In the genomic region with DNA sequence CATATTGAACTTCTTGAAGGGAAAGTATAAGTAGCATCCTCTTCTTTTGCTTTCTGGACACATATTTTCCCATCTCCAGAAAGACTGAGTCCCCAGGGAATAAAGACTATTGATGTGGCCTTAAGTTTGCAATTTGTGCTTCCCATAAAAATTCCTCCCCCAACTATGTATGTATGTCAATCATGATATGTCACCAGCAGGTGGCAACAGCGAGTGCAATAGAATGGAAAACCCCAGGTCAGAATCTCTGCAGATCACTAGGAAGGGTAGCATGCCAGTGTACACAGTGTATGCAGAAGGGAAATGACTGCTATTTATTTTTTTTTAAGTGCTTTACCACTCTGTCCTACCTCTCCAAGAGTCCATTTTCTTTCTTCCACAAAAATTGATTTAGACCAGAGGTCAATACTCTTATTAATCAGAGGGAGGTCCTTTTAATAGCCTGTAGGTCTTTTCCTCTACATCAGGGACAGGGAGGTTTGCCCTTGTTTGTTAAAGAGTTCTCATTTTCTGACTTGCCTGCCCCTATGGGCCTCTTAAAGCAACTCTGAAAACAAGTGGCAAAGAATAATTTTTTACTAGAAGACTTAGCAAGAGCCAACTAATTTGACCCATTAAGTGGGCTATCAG, we compare ENCODE assay signal across 9 cellular contexts.
DNase-seq lines count a peak whose midpoint lies in the region; ATAC-seq, FAIRE-seq and TF ChIP-seq lines count a peak whose summit lies in the region.
"Had no signal": no experiment of that assay in that cellular context is flagged by ENCODE, and none has a peak within 500 bp of the region (broad histone marks: within the 10 kb centered on the region; RNA-seq: fewer than 3 reads in every experiment).

No MANE protein-coding gene starts in this region.

- no peaks in the 10 kb centered on the region for H3K36me3 ChIP-seq in NT2/D1 (ENCODE audit: insufficient read depth, insufficient read length, low read length)
- H3K36me3 ChIP-seq in K562 (ENCODE audit: control insufficient read depth, insufficient read depth, low read length): no peaks in the 10 kb centered on the region
- no peaks in the 10 kb centered on the region for H3K36me3 ChIP-seq in smooth muscle cell (ENCODE audit: low read depth)

- H3K27ac ChIP-seq in K562 (ENCODE audit: extremely low read depth, low read depth, low read length) (no peak overlapping the region), smooth muscle cell (ENCODE audit: low read depth) (no peak overlapping the region)

- no peak overlapping the region for H3K9ac ChIP-seq in NT2/D1 (ENCODE audit: insufficient read length, low read depth)
- no peak overlapping the region for H3K9ac ChIP-seq in K562 (ENCODE audit: insufficient read depth in 1 of 2, low read depth in 2 of 2, low read length in 2 of 2)
- H3K9ac ChIP-seq in smooth muscle cell (ENCODE audit: low read depth): no peak overlapping the region

- CTCF ChIA-PET in activated CD4-positive, alpha-beta T cell treated with anti-CD3 and anti-CD28 coated beads for 36 hours (lab: Charles Lee): interaction anchor here (0.6 to 1.1 kb wide), 4 partner anchors 10 to 1326 kb away, joined by 3 to 5 read pairs (median 4); no protein-coding TSS in a partner anchor
- CTCF ChIA-PET in K562 (lab: Yijun Ruan, JAX; ENCODE audit: low intra/inter-chr PET ratio): interaction anchor here (0.6 kb wide), 1 partner anchor 46 kb away, joined by 3 read pairs; no protein-coding TSS in a partner anchor

- no peaks in the 10 kb centered on the region for H3F3A ChIP-seq in smooth muscle cell (ENCODE audit: low read depth)

- peak; percentile 67 for DNase-seq in activated CD4-positive, alpha-beta T cell treated with anti-CD3 and anti-CD28 coated beads for 36 hours
- DNase-seq in activated CD4-positive, alpha-beta T cell treated with anti-CD3 and anti-CD28 coated beads for 4 hours: no peak
- DNase-seq in HT1080 (ENCODE audit: low read depth): peak; percentile 38
- peak; percentile 54 for DNase-seq in NT2/D1 (ENCODE audit: low read depth, low spot score)
- DNase-seq in K562 (ENCODE audit: extremely low read depth in 1 of 4, low spot score in 3 of 4): peak; percentile 13 to 28 (median 25)
- peak; percentile 50 for DNase-seq in iPS-NIHi11 (ENCODE audit: low spot score)
- DNase-seq in smooth muscle cell (lab: John Stamatoyannopoulos, UW; ENCODE audit: unreplicated experiment): peak; percentile 3

- ATAC-seq in activated CD4-positive, alpha-beta T cell treated with anti-CD3 and anti-CD28 coated beads for 36 hours: peak; percentile 55
- ATAC-seq in GM21737 (IDR thresholded peaks at IDR 0.05; ENCODE audit: unreplicated experiment) (peak; percentile 92), K562 (peak; percentile 48; the same call in 2 of the 3 replicates)
- ATAC-seq: CD8-positive, alpha-beta T cell had no signal

- no TSS peak for BruUV-seq in K562 (replicated peaks; lab: Mats Ljungman, UMichigan)

- TF ChIP-seq EP300 in K562 (IDR thresholded peaks at IDR 0.05; ENCODE audit: low read length): no peak

- intact Hi-C loops in activated CD4-positive, alpha-beta T cell treated with anti-CD3 and anti-CD28 coated beads for 36 hours (cut with DNase I, micrococcal nuclease): loop anchor here (2.0 to 10.0 kb wide), 5 partner anchors 266 to 1893 kb away; no protein-coding TSS in a partner anchor
- intact Hi-C loops in K562 (cut with micrococcal nuclease): no loop called here

- H3K79me2 ChIP-seq in K562 (ENCODE audit: control insufficient read depth, insufficient read depth, low read length) (no peaks in the 10 kb centered on the region), smooth muscle cell (ENCODE audit: low read depth) (no peaks in the 10 kb centered on the region)

- 0% methylated on average over 1 of the region's 1 CpG for WGBS in K562 (ENCODE audit: insufficient coverage, low coverage, missing lambda C conversion rate)
- 0% methylated on average over 1 of the region's 1 CpG for WGBS in smooth muscle cell (ENCODE audit: low lambda C conversion rate)

- H3K4me3 Mint-ChIP-seq in activated CD4-positive, alpha-beta T cell treated with anti-CD3 and anti-CD28 coated beads for 36 hours: no peak overlapping the region
- H3K4me3 Mint-ChIP-seq: CD8-positive, alpha-beta T cell had no signal

- H3K4me3 ChIP-seq in NT2/D1 (ENCODE audit: insufficient read length, low read depth) (no peak overlapping the region), K562 (no peak overlapping the region), smooth muscle cell (no peak overlapping the region)

- no peaks in the 10 kb centered on the region for H3K36me3 Mint-ChIP-seq in activated CD4-positive, alpha-beta T cell treated with anti-CD3 and anti-CD28 coated beads for 36 hours (ENCODE audit: low read depth)
- H3K36me3 Mint-ChIP-seq: CD8-positive, alpha-beta T cell had no signal

- H4K20me1 ChIP-seq in K562 (replicated peaks; ENCODE audit: control insufficient read depth, insufficient read depth, low read length): no peaks in the 10 kb centered on the region
- H4K20me1 ChIP-seq in smooth muscle cell (ENCODE audit: low read depth): no peaks in the 10 kb centered on the region

- H3K4me2 ChIP-seq in K562 (ENCODE audit: insufficient read depth, low read length): no peak overlapping the region
- H3K4me2 ChIP-seq in smooth muscle cell: no peak overlapping the region

- no peaks in the 10 kb centered on the region for H3K9me3 Mint-ChIP-seq in activated CD4-positive, alpha-beta T cell treated with anti-CD3 and anti-CD28 coated beads for 36 hours (ENCODE audit: low read depth)
- H3K9me3 Mint-ChIP-seq: CD8-positive, alpha-beta T cell had no signal

- in situ Hi-C loops in K562 (cut with MboI): no loop called here

- H3K9me3 ChIP-seq in NT2/D1 (ENCODE audit: insufficient read depth, low read length): no peaks in the 10 kb centered on the region
- no peaks in the 10 kb centered on the region for H3K9me3 ChIP-seq in K562 (replicated peaks; ENCODE audit: control insufficient read depth, insufficient read depth, low read depth, low read length)
- no peaks in the 10 kb centered on the region for H3K9me3 ChIP-seq in smooth muscle cell (replicated peaks; ENCODE audit: low read depth)

- H3K27me3 Mint-ChIP-seq in activated CD4-positive, alpha-beta T cell treated with anti-CD3 and anti-CD28 coated beads for 36 hours: no peaks in the 10 kb centered on the region

- TF ChIP-seq RAD21 in K562 (CRISPR knock-in tag; conservative IDR thresholded peaks at IDR 0.05 in 1 of 2, IDR thresholded peaks at IDR 0.05 in 1 of 2): peak in 1 of 2 experiments; percentile 38; a peak in 2 of 4 replicates

- no peaks in the 10 kb centered on the region for H3K4me1 Mint-ChIP-seq in activated CD4-positive, alpha-beta T cell treated with anti-CD3 and anti-CD28 coated beads for 36 hours

- H3K27me3 ChIP-seq in NT2/D1 (ENCODE audit: insufficient read depth, insufficient read length) (no peaks in the 10 kb centered on the region), K562 (ENCODE audit: control insufficient read depth in 2 of 2, insufficient read depth in 2 of 2, low read length in 2 of 2) (no peaks in the 10 kb centered on the region), smooth muscle cell (ENCODE audit: low read depth) (no peaks in the 10 kb centered on the region)

- H3K9me1 ChIP-seq in K562 (ENCODE audit: control insufficient read depth, insufficient read depth, low read length): no peaks in the 10 kb centered on the region

- no peak overlapping the region for H3K27ac Mint-ChIP-seq in activated CD4-positive, alpha-beta T cell treated with anti-CD3 and anti-CD28 coated beads for 36 hours
- H3K27ac Mint-ChIP-seq: CD8-positive, alpha-beta T cell had no signal

- TF ChIP-seq CTCF in K562 (IDR thresholded peaks at IDR 0.05 in 2 of 3, conservative IDR thresholded peaks at IDR 0.05 in 1 of 3; ENCODE audit: insufficient read depth in 2 of 3, low read depth in 1 of 3, low read length in 3 of 3): peak; percentile 3 to 36 (median 31); a peak in 2 of 6 replicates
- peak; percentile 70 for TF ChIP-seq CTCF in smooth muscle cell (IDR thresholded peaks at IDR 0.05; ENCODE audit: borderline replicate concordance, insufficient read depth, poor library complexity, severe bottlenecking)

- POLR2A ChIA-PET in activated CD4-positive, alpha-beta T cell treated with anti-CD3 and anti-CD28 coated beads for 36 hours (lab: Charles Lee): no interaction called here
- POLR2A ChIA-PET in K562 (lab: Yijun Ruan, JAX): no interaction called here

- H2AFZ ChIP-seq in K562 (ENCODE audit: low read depth, low read length) (no peak overlapping the region), smooth muscle cell (ENCODE audit: low read depth) (no peak overlapping the region)

- FAIRE-seq in K562 (lab: Jason Lieb, UNC): no peak

- TF ChIP-seq POLR2A in K562 (conservative IDR thresholded peaks at IDR 0.05): no peak

- no peaks in the 10 kb centered on the region for H3K4me1 ChIP-seq in NT2/D1 (ENCODE audit: insufficient read depth, insufficient read length)
- H3K4me1 ChIP-seq in K562 (replicated peaks in 1 of 2; ENCODE audit: control insufficient read depth in 2 of 2, insufficient read depth in 2 of 2, low read length in 2 of 2): no peaks in the 10 kb centered on the region
- no peaks in the 10 kb centered on the region for H3K4me1 ChIP-seq in smooth muscle cell (ENCODE audit: low read depth)

TF ChIP-seq in K562, 482 proteins besides CTCF, POLR2A, EP300 and RAD21:
- TF ChIP-seq, protein P1, sequence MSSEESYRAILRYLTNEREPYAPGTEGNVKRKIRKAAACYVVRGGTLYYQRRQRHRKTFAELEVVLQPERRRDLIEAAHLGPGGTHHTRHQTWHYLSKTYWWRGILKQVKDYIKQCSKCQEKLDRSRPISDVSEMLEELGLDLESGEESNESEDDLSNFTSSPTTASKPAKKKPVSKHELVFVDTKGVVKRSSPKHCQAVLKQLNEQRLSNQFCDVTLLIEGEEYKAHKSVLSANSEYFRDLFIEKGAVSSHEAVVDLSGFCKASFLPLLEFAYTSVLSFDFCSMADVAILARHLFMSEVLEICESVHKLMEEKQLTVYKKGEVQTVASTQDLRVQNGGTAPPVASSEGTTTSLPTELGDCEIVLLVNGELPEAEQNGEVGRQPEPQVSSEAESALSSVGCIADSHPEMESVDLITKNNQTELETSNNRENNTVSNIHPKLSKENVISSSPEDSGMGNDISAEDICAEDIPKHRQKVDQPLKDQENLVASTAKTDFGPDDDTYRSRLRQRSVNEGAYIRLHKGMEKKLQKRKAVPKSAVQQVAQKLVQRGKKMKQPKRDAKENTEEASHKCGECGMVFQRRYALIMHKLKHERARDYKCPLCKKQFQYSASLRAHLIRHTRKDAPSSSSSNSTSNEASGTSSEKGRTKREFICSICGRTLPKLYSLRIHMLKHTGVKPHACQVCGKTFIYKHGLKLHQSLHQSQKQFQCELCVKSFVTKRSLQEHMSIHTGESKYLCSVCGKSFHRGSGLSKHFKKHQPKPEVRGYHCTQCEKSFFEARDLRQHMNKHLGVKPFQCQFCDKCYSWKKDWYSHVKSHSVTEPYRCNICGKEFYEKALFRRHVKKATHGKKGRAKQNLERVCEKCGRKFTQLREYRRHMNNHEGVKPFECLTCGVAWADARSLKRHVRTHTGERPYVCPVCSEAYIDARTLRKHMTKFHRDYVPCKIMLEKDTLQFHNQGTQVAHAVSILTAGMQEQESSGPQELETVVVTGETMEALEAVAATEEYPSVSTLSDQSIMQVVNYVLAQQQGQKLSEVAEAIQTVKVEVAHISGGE (CRISPR knock-in tag; IDR thresholded peaks at IDR 0.05): no peak
- TF ChIP-seq LEF1 (IDR thresholded peaks at IDR 0.05) (no peak), ZNF696 (CRISPR knock-in tag; conservative IDR thresholded peaks at IDR 0.05) (no peak)

Comparison
In these comparisons a context has a peak if more than half of its experiments do, and no peak if none do; other contexts are left out.
1. DNase-seq: peak in activated CD4-positive, alpha-beta T cell treated with anti-CD3 and anti-CD28 coated beads for 36 hours (single experiment), HT1080 (single experiment), NT2/D1 (single experiment), K562 (4 of 4), iPS-NIHi11 (single experiment) and smooth muscle cell (single experiment); none in activated CD4-positive, alpha-beta T cell treated with anti-CD3 and anti-CD28 coated beads for 4 hours (0 of 2).
2. Peak in every context shown above with its lines, with median percentiles within 50 percentile points of each other: ATAC-seq.